1 cellular context compared by ENCODE assay signal in the genomic region with DNA sequence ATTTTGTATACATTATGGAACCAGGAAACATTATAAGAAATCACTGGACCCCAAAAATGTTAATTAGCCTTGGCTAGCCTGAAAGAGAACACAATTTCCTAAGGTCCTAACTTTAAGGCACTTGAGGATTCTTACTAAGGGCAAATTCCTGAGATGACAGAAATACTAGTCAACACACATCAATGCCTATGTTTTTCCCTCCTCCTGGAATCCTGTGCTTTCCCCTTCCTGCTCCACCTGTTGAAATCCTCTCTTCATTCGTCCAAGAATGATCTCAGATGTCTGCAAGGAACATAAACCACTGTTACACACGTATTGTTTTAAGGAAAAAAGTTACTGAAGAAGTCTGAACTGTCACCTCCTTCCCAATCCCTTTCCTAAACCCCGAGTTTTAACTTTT.
TF ChIP-seq lines count a peak whose summit lies in the region.

No MANE protein-coding gene starts in this region.

TF ChIP-seq in HEK293, 187 proteins besides CTCF, POLR2A, EP300 and RAD21 (continued from another document):
- no peak for TF ChIP-seq ZNF677 (tag by site-specific recombination; IDR thresholded peaks at IDR 0.05)
- TF ChIP-seq, protein P1, sequence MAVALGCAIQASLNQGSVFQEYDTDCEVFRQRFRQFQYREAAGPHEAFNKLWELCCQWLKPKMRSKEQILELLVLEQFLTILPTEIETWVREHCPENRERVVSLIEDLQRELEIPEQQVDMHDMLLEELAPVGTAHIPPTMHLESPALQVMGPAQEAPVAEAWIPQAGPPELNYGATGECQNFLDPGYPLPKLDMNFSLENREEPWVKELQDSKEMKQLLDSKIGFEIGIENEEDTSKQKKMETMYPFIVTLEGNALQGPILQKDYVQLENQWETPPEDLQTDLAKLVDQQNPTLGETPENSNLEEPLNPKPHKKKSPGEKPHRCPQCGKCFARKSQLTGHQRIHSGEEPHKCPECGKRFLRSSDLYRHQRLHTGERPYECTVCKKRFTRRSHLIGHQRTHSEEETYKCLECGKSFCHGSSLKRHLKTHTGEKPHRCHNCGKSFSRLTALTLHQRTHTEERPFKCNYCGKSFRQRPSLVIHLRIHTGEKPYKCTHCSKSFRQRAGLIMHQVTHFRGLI (tag by site-specific recombination; IDR thresholded peaks at IDR 0.05) = no peak
- TF ChIP-seq, protein P2, sequence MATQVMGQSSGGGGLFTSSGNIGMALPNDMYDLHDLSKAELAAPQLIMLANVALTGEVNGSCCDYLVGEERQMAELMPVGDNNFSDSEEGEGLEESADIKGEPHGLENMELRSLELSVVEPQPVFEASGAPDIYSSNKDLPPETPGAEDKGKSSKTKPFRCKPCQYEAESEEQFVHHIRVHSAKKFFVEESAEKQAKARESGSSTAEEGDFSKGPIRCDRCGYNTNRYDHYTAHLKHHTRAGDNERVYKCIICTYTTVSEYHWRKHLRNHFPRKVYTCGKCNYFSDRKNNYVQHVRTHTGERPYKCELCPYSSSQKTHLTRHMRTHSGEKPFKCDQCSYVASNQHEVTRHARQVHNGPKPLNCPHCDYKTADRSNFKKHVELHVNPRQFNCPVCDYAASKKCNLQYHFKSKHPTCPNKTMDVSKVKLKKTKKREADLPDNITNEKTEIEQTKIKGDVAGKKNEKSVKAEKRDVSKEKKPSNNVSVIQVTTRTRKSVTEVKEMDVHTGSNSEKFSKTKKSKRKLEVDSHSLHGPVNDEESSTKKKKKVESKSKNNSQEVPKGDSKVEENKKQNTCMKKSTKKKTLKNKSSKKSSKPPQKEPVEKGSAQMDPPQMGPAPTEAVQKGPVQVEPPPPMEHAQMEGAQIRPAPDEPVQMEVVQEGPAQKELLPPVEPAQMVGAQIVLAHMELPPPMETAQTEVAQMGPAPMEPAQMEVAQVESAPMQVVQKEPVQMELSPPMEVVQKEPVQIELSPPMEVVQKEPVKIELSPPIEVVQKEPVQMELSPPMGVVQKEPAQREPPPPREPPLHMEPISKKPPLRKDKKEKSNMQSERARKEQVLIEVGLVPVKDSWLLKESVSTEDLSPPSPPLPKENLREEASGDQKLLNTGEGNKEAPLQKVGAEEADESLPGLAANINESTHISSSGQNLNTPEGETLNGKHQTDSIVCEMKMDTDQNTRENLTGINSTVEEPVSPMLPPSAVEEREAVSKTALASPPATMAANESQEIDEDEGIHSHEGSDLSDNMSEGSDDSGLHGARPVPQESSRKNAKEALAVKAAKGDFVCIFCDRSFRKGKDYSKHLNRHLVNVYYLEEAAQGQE (tag by site-specific recombination; IDR thresholded peaks at IDR 0.05) = no peak
- peak; percentile 66; the same call in 1 of the 2 replicates for TF ChIP-seq SCRT2 (tag by site-specific recombination; IDR thresholded peaks at IDR 0.05)
